ENCODE assay signal across 19 cellular contexts in genomic region chr20:20791664-20792568, GRCh38.
"Had no signal": no experiment of that assay in that cellular context is flagged by ENCODE, and none has a peak within 500 bp of the region (broad histone marks: within the 10 kb centered on the region; RNA-seq: fewer than 3 reads in every experiment).

No MANE protein-coding gene starts in this region.

- H3K4me3 ChIP-seq: smooth muscle cell, uterus had no signal

- DNase-seq: activated CD4-positive, alpha-beta T cell treated with anti-CD3 and anti-CD28 coated beads, Interleukin-2, amount 50 U/mL, for 4 hours; activated CD8-positive, alpha-beta memory T cell treated with anti-CD3 and anti-CD28 coated beads for 24 hours; activated CD8-positive, alpha-beta memory T cell treated with anti-CD3 and anti-CD28 coated beads, Interleukin-2, amount 50 U/mL, for 4 hours; activated naive CD4-positive, alpha-beta T cell; activated naive CD8-positive, alpha-beta T cell treated with anti-CD3 and anti-CD28 coated beads for 36 hours; activated T-cell treated with anti-CD3 and anti-CD28 coated beads, Interleukin-2, amount 50 U/mL, for 24 hours; effector memory CD4-positive, alpha-beta T cell; hippocampal formation; mesenchymal stem cell; stimulated activated CD4-positive, alpha-beta T cell treated with anti-CD3 and anti-CD28 coated beads, Interleukin-15, amount 100 ng/mL, for 24 hours; stimulated activated naive B cell treated with anti-CD40 and anti-IgM and Interleukin-4, amounts not matched to agents 10 μg/mL and 1 μg/mL and 100 μg/mL, for 72 hours; trophoblast cell; uterus had no signal

- H3K27ac ChIP-seq: parathyroid adenoma, uterus had no signal

- H3K9ac ChIP-seq: parathyroid adenoma had no signal

- H3K9me3 Mint-ChIP-seq: activated T-cell treated with anti-CD3 and anti-CD28 coated beads, Interleukin-2, amount 50 U/mL, for 24 hours; central memory CD8-positive, alpha-beta T cell had no signal

- H3K4me1 Mint-ChIP-seq: activated naive CD8-positive, alpha-beta T cell treated with anti-CD3 and anti-CD28 coated beads for 36 hours; activated T-helper 17 cell treated with anti-CD3 and anti-CD28 coated beads, Interleukin-2, amount 50 U/mL, for 72 hours; central memory CD8-positive, alpha-beta T cell; nephron had no signal

- H3K4me1 ChIP-seq: parathyroid adenoma, uterus had no signal

- H3K36me3 ChIP-seq: uterus had no signal

- H3K4me3 Mint-ChIP-seq: activated naive CD8-positive, alpha-beta T cell treated with anti-CD3 and anti-CD28 coated beads for 36 hours; activated T-cell treated with anti-CD3 and anti-CD28 coated beads, Interleukin-2, amount 50 U/mL, for 24 hours; activated T-helper 17 cell treated with anti-CD3 and anti-CD28 coated beads, Interleukin-2, amount 50 U/mL, for 72 hours; central memory CD8-positive, alpha-beta T cell; nephron; stimulated activated naive B cell treated with anti-CD40 and anti-IgM and Interleukin-4, amounts not matched to agents 10 μg/mL and 1 μg/mL and 100 μg/mL, for 72 hours had no signal

- H3K27ac Mint-ChIP-seq: activated naive CD8-positive, alpha-beta T cell treated with anti-CD3 and anti-CD28 coated beads for 36 hours; activated T-cell treated with anti-CD3 and anti-CD28 coated beads, Interleukin-2, amount 50 U/mL, for 24 hours; activated T-helper 17 cell treated with anti-CD3 and anti-CD28 coated beads, Interleukin-2, amount 50 U/mL, for 72 hours; nephron; stimulated activated naive B cell treated with anti-CD40 and anti-IgM and Interleukin-4, amounts not matched to agents 10 μg/mL and 1 μg/mL and 100 μg/mL, for 72 hours had no signal

- H3K27me3 Mint-ChIP-seq: activated naive CD8-positive, alpha-beta T cell treated with anti-CD3 and anti-CD28 coated beads for 36 hours had no signal

- ATAC-seq: activated T-helper 17 cell treated with anti-CD3 and anti-CD28 coated beads, Interleukin-2, amount 50 U/mL, for 72 hours; sciatic nerve; stimulated activated naive B cell treated with anti-CD40 and anti-IgM and Interleukin-4, amounts not matched to agents 10 μg/mL and 1 μg/mL and 100 μg/mL, for 72 hours had no signal

- H3K9me3 ChIP-seq: uterus had no signal

- H3K36me3 Mint-ChIP-seq: activated naive CD8-positive, alpha-beta T cell treated with anti-CD3 and anti-CD28 coated beads for 36 hours had no signal

- H3K27me3 ChIP-seq: uterus had no signal
